In genomic region chr19:7119582-7119981, GRCh38 we compare ENCODE assay signal across 14 cellular contexts. TPM values are rescaled to one million over a fixed set of nuclear protein-coding genes. Genes with fewer than 3 reads are reported as not detected.
DNase-seq lines count a peak whose midpoint lies in the region; ATAC-seq, FAIRE-seq and TF ChIP-seq lines count a peak whose summit lies in the region.
"Had no signal": no experiment of that assay in that cellular context is flagged by ENCODE, and none has a peak within 500 bp of the region (broad histone marks: within the 10 kb centered on the region; RNA-seq: fewer than 3 reads in every experiment).

No MANE protein-coding gene starts in this region.

- peaks cover 5% of the 10 kb centered on the region for H3K4me1 Mint-ChIP-seq in type B pancreatic cell (ENCODE audit: unreplicated experiment)

- H3K4me3 Mint-ChIP-seq in type B pancreatic cell, result no peak overlapping the region
- H3K4me3 Mint-ChIP-seq: CD4-positive, CD25-positive, alpha-beta regulatory T cell had no signal

- no peak overlapping the region for H4K91ac ChIP-seq in IMR-90 (ENCODE audit: insufficient read depth, low read depth, low read length)
- peak overlapping the region; percentile 19 for H4K91ac ChIP-seq in mesenchymal stem cell (ENCODE audit: low read length)

- H3K9me1 ChIP-seq in IMR-90 (ENCODE audit: insufficient read depth, low read length), result no peaks in the 10 kb centered on the region

- no peak overlapping the region for H3K4me3 ChIP-seq in IMR-90 (ENCODE audit: insufficient read depth, low read depth, low read length)
- no peak overlapping the region for H3K4me3 ChIP-seq in mesenchymal stem cell (ENCODE audit: insufficient read depth in 1 of 2, low read depth in 1 of 2, low read length in 2 of 2)
- H3K4me3 ChIP-seq in Karpas-422 (ENCODE audit: low read length), result no peak overlapping the region
- H3K4me3 ChIP-seq: BLaER1 treated with 17β-estradiol and CSF1 and Interleukin-3, amounts not matched to agents 10 nM and 100 nM; GM23248 had no signal

- no peak for TF ChIP-seq RAD21 in IMR-90 (IDR thresholded peaks at IDR 0.05; ENCODE audit: low read length)

- no peak overlapping the region for H2AK9ac ChIP-seq in IMR-90 (replicated peaks; ENCODE audit: low read depth, low read length, poor library complexity)

- H3K18ac ChIP-seq in IMR-90 (ENCODE audit: low read depth, low read length) (no peak overlapping the region), mesenchymal stem cell (ENCODE audit: low read depth in 1 of 2, low read length in 2 of 2) (no peak overlapping the region)

- H3K36me3 Mint-ChIP-seq in type B pancreatic cell, result peaks cover 37% of the 10 kb centered on the region
- H3K36me3 Mint-ChIP-seq: CD4-positive, CD25-positive, alpha-beta regulatory T cell had no signal

- H3K27ac ChIP-seq in IMR-90 (ENCODE audit: insufficient read depth, low read length) (no peak overlapping the region), mesenchymal stem cell (ENCODE audit: low read length, poor library complexity, severe bottlenecking) (no peak overlapping the region), Karpas-422 (ENCODE audit: low read length) (no peak overlapping the region)
- H3K27ac ChIP-seq: BLaER1 treated with 17β-estradiol and CSF1 and Interleukin-3, amounts not matched to agents 10 nM and 100 nM; GM23248 had no signal

- dilution Hi-C loops in IMR-90 (cut with HindIII; ENCODE audit: low sequenced_read_pairs, unreplicated experiment), result no loop called here

- intact Hi-C loops in IMR-90 (cut with micrococcal nuclease), result no loop called here

- H4K20me1 ChIP-seq in IMR-90 (ENCODE audit: insufficient read depth, low read length) (no peaks in the 10 kb centered on the region), Karpas-422 (ENCODE audit: insufficient read depth, low read depth, low read length) (no peaks in the 10 kb centered on the region)

- 100% methylated on average over 1 of the region's 14 CpGs; no CpG with 5 or more reads in 1 of the 2 experiments for WGBS in IMR-90 (ENCODE audit: extremely low coverage in 2 of 2, insufficient read length in 1 of 2), 2 experiments
- 95% methylated on average over 14 of the region's 14 CpGs for WGBS in mesenchymal stem cell

- TF ChIP-seq CTCF in IMR-90 (conservative IDR thresholded peaks at IDR 0.05; ENCODE audit: low read depth, low read length) (no peak), type B pancreatic cell (conservative IDR thresholded peaks at IDR 0.05) (no peak)

- no peak overlapping the region for H2AK5ac ChIP-seq in IMR-90 (ENCODE audit: low read depth, low read length)
- H2AK5ac ChIP-seq in mesenchymal stem cell (ENCODE audit: low read length, severe bottlenecking), result no peak overlapping the region

- no peak for DNase-seq in GM12891 (ENCODE audit: insufficient read length, low spot score)
- DNase-seq in IMR-90, result no peak
- no peak for DNase-seq in mesenchymal stem cell
- DNase-seq in type B pancreatic cell (ENCODE audit: extremely low spot score, unreplicated experiment), result no peak
- no peak for DNase-seq in activated CD4-positive, CD25-positive, alpha-beta regulatory T cell (lab: John Stamatoyannopoulos, UW)
- DNase-seq in islet precursor cell, result no peak
- no peak for DNase-seq in Karpas-422
- DNase-seq: ACHN; Calu3; CD4-positive, CD25-positive, alpha-beta regulatory T cell; DMS 273 treated with DMSO at 0.1 percent for 48 hours; GM23248; H7 had no signal

- no peak overlapping the region for H3K9ac ChIP-seq in IMR-90 (ENCODE audit: low read depth, low read length)
- H3K9ac ChIP-seq in mesenchymal stem cell (ENCODE audit: low read length), result no peak overlapping the region
- H3K9ac ChIP-seq in Karpas-422 (ENCODE audit: low read length), result no peak overlapping the region
- H3K9ac ChIP-seq: BLaER1 treated with 17β-estradiol and CSF1 and Interleukin-3, amounts not matched to agents 10 nM and 100 nM; GM23248 had no signal

- H3K9me3 ChIP-seq in IMR-90 (ENCODE audit: control insufficient read depth, insufficient read depth, low read length), result no peaks in the 10 kb centered on the region
- no peaks in the 10 kb centered on the region for H3K9me3 ChIP-seq in mesenchymal stem cell (ENCODE audit: control insufficient read depth, low read length)
- H3K9me3 ChIP-seq in Karpas-422 (ENCODE audit: low read length), result no peaks in the 10 kb centered on the region

- H3K36me3 ChIP-seq in IMR-90 (ENCODE audit: control insufficient read depth, insufficient read depth, low read length), result peaks cover 21% of the 10 kb centered on the region
- H3K36me3 ChIP-seq in mesenchymal stem cell (ENCODE audit: control insufficient read depth in 1 of 2, insufficient read depth in 2 of 2, low read depth in 1 of 2, low read length in 2 of 2), result peaks cover 18 to 46% of the 10 kb centered on the region in 2 experiments
- H3K36me3 ChIP-seq in Karpas-422 (ENCODE audit: insufficient read depth, low read length), result no peaks in the 10 kb centered on the region

- H3K79me1 ChIP-seq in IMR-90 (ENCODE audit: low read depth in 1 of 2, low read length in 2 of 2) (no peaks in the 10 kb centered on the region), mesenchymal stem cell (replicated peaks; ENCODE audit: low read length, poor library complexity, severe bottlenecking) (no peaks in the 10 kb centered on the region)

- peaks cover 1% of the 10 kb centered on the region for H3K9me3 Mint-ChIP-seq in type B pancreatic cell

- no peaks in the 10 kb centered on the region for H3K79me2 ChIP-seq in Karpas-422 (ENCODE audit: low read length)

- H3K4ac ChIP-seq in IMR-90 (ENCODE audit: low read depth, low read length) (no peak overlapping the region), mesenchymal stem cell (ENCODE audit: low read depth in 1 of 2, low read length in 2 of 2) (no peak overlapping the region)

- POLR2A ChIA-PET in IMR-90 (lab: Charles Lee; ENCODE audit: unreplicated experiment), result no interaction called here

- H2BK20ac ChIP-seq in IMR-90 (ENCODE audit: low read depth, low read length), result no peak overlapping the region

- H3K14ac ChIP-seq in IMR-90 (replicated peaks; ENCODE audit: low read depth, low read length) (no peak overlapping the region), mesenchymal stem cell (ENCODE audit: low read length in 2 of 2) (no peak overlapping the region)

- in situ Hi-C loops in IMR-90 (cut with MboI; ENCODE audit: low sequenced_read_pairs), result loop anchor here (25.0 kb wide), 1 partner anchor 693 kb away; no protein-coding TSS in a partner anchor

- H4K8ac ChIP-seq in IMR-90 (ENCODE audit: low read depth in 2 of 2, low read length in 2 of 2) (no peak overlapping the region), mesenchymal stem cell (ENCODE audit: low read length) (no peak overlapping the region)

- H3K4me2 ChIP-seq in IMR-90 (ENCODE audit: low read depth, low read length) (no peak overlapping the region), mesenchymal stem cell (ENCODE audit: low read length, poor library complexity, severe bottlenecking) (no peak overlapping the region), Karpas-422 (ENCODE audit: low read depth, low read length, poor library complexity, severe bottlenecking) (no peak overlapping the region)
- H3K4me2 ChIP-seq: BLaER1 treated with 17β-estradiol and CSF1 and Interleukin-3, amounts not matched to agents 10 nM and 100 nM had no signal

- peak overlapping the region; percentile 7 for H3K27ac Mint-ChIP-seq in type B pancreatic cell
- H3K27ac Mint-ChIP-seq: CD4-positive, CD25-positive, alpha-beta regulatory T cell had no signal

- TF ChIP-seq POLR2A in GM12891 (IDR thresholded peaks at IDR 0.05; ENCODE audit: low read depth, low read length) (no peak), IMR-90 (IDR thresholded peaks at IDR 0.05; ENCODE audit: low read depth, low read length) (no peak)

- peak; percentile 77 for FAIRE-seq in GM12891 (lab: Jason Lieb, UNC)

- no peak overlapping the region for H2BK12ac ChIP-seq in mesenchymal stem cell (ENCODE audit: low read length in 2 of 2)

- H2BK120ac ChIP-seq in IMR-90 (ENCODE audit: low read depth, low read length) (no peak overlapping the region), mesenchymal stem cell (ENCODE audit: low read depth, low read length) (no peak overlapping the region)

- H4K5ac ChIP-seq in IMR-90 (ENCODE audit: low read depth, low read length), result no peak overlapping the region

- H3K4me1 ChIP-seq in IMR-90 (ENCODE audit: control insufficient read depth, insufficient read depth, low read length) (no peaks in the 10 kb centered on the region), mesenchymal stem cell (ENCODE audit: control insufficient read depth, insufficient read depth, low read depth, low read length) (peaks cover 2% of the 10 kb centered on the region), Karpas-422 (ENCODE audit: low read length) (no peaks in the 10 kb centered on the region)
- H3K4me1 ChIP-seq: BLaER1 treated with 17β-estradiol and CSF1 and Interleukin-3, amounts not matched to agents 10 nM and 100 nM had no signal

- H2BK5ac ChIP-seq in IMR-90 (ENCODE audit: low read depth, low read length, poor library complexity, severe bottlenecking) (peak overlapping the region; percentile 54), mesenchymal stem cell (ENCODE audit: low read depth, low read length, poor library complexity, severe bottlenecking) (no peak overlapping the region)

- no peaks in the 10 kb centered on the region for H3K9me2 ChIP-seq in Karpas-422 (replicated peaks; ENCODE audit: insufficient read depth, low read length)

- ATAC-seq in IMR-90 (ENCODE audit: low read depth), result no peak

- H3K27me3 Mint-ChIP-seq in type B pancreatic cell, result no peaks in the 10 kb centered on the region
- H3K27me3 Mint-ChIP-seq: CD4-positive, CD25-positive, alpha-beta regulatory T cell had no signal

- no peak overlapping the region for H3K56ac ChIP-seq in IMR-90 (ENCODE audit: extremely low read depth, insufficient read depth, low read length)

- no peak overlapping the region for H3K23ac ChIP-seq in IMR-90 (ENCODE audit: low read depth, low read length)
- H3K23ac ChIP-seq in mesenchymal stem cell (ENCODE audit: low read length in 2 of 2), result no peak overlapping the region

- H2AFZ ChIP-seq in IMR-90 (replicated peaks; ENCODE audit: low read length, poor library complexity) (no peak overlapping the region), mesenchymal stem cell (ENCODE audit: low read depth, low read length) (no peak overlapping the region), Karpas-422 (ENCODE audit: low read length) (no peak overlapping the region)
- H2AFZ ChIP-seq: GM23248 had no signal

- no TSS peak for BruUV-seq in IMR-90 (replicated peaks; lab: Mats Ljungman, UMichigan)

- H2BK15ac ChIP-seq in IMR-90 (ENCODE audit: low read depth, low read length) (no peak overlapping the region), mesenchymal stem cell (ENCODE audit: low read depth, poor library complexity, severe bottlenecking) (no peak overlapping the region)

- H3K27me3 ChIP-seq in IMR-90 (ENCODE audit: control insufficient read depth, insufficient read depth, low read length) (no peaks in the 10 kb centered on the region), mesenchymal stem cell (ENCODE audit: control insufficient read depth in 1 of 2, insufficient read depth in 1 of 2, low read length in 2 of 2) (no peaks in the 10 kb centered on the region), Karpas-422 (ENCODE audit: low read length) (no peaks in the 10 kb centered on the region)
- H3K27me3 ChIP-seq: BLaER1 treated with 17β-estradiol and CSF1 and Interleukin-3, amounts not matched to agents 10 nM and 100 nM had no signal

- CTCF ChIA-PET in IMR-90 (lab: Yijun Ruan, JAX), result interaction anchor here (0.8 kb wide), 1 partner anchor 20 kb away, joined by 3 read pairs; no protein-coding TSS in a partner anchor

RNA-seq across cellular contexts. Expression of gene ZNF557, which starts 50.1 kb away (rescaled TPM):
- 1.9 TPM for polyA plus RNA-seq in GM12891 (2012; ENCODE audit: low read depth, missing spikeins)
- total RNA-seq in IMR-90 (2012; rRNA removed), result 16.9 and 21.1 TPM in 2 replicates
- polyA plus RNA-seq in IMR-90 (2012; rRNA removed), result 3.4 and 3.7 TPM in 2 replicates
- polyA plus RNA-seq in IMR-90 (2012; cell fraction: cytosol; rRNA removed), result 0.95 and 2.3 TPM in 2 replicates
- 2.9 and 7.5 TPM in 2 replicates for polyA plus RNA-seq in IMR-90 (2012; cell fraction: nucleus; rRNA removed; ENCODE audit: low replicate concordance)
- 4.2 TPM for polyA plus RNA-seq in mesenchymal stem cell (2013, experiment 1 of 2)
- polyA plus RNA-seq in mesenchymal stem cell (2013, experiment 2 of 2), result 3.7 TPM
- total RNA-seq in type B pancreatic cell (ENCODE audit: low replicate concordance), result 13.7 TPM in 2 replicates
- 13.4 and 14.4 TPM in 2 replicates for total RNA-seq in Karpas-422 (2014; rRNA removed; shearing (Covaris generic); ENCODE audit: low replicate concordance)
